Comparison of ENCODE assay signal across 8 cellular contexts in the genomic region with DNA sequence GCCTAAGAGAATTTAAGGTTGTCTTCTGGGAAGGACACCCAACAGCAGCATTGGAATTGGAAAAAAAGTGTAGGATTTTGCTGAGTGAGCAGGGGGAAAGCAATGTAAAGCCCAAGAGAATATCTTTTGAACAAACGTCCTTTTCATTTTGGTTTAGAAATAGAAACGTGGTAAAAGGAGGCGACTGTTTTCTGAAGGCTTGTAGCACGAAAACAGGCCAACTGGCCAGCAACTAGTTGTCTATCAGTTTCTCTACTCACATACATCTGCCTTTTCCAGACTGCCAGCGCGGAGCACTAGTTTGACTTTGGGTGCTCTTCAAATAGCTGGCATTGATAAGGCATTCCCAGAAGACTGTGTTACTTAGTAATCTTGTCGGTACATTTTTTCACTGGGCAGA. TPM values are rescaled to one million over a fixed set of nuclear protein-coding genes. Genes with fewer than 3 reads are reported as not detected.
A peak's percentile ranks its signal among the peaks of the same experiment; 100 is the strongest.
DNase-seq lines count a peak whose midpoint lies in the region; ATAC-seq and TF ChIP-seq lines count a peak whose summit lies in the region.

No MANE protein-coding gene starts in this region.

- 72% methylated on average over 7 of the region's 7 CpGs for WGBS in prostate gland

- no peak for DNase-seq in activated CD8-positive, alpha-beta memory T cell treated with anti-CD3 and anti-CD28 coated beads, Interleukin-2, amount 10 ng/mL, durations not matched to agents 7 days and 5 days
- DNase-seq in activated CD8-positive, alpha-beta memory T cell treated with anti-CD3 and anti-CD28 coated beads for 24 hours, result no peak
- DNase-seq in lower lobe of right lung (no peak), thoracic aorta (ENCODE audit: low spot score) (no peak), NCI-H2081 (lab: John Stamatoyannopoulos, UW) (no peak), prostate gland (ENCODE audit: low spot score) (no peak)

- H3K4me3 ChIP-seq in lower lobe of right lung, result peak overlapping the region; percentile 99
- H3K4me3 ChIP-seq in thoracic aorta, result peak overlapping the region; percentile 96
- no peak overlapping the region for H3K4me3 ChIP-seq in prostate gland

- H3K36me3 Mint-ChIP-seq in activated CD8-positive, alpha-beta memory T cell treated with anti-CD3 and anti-CD28 coated beads, Interleukin-2, amount 10 ng/mL, durations not matched to agents 7 days and 5 days, result peaks cover 21% of the 10 kb centered on the region
- H3K36me3 Mint-ChIP-seq in brain, result no peaks in the 10 kb centered on the region

- ATAC-seq in activated CD8-positive, alpha-beta memory T cell treated with anti-CD3 and anti-CD28 coated beads, Interleukin-2, amount 10 ng/mL, durations not matched to agents 7 days and 5 days, result no peak
- ATAC-seq in lower lobe of right lung (no peak), thoracic aorta (ENCODE audit: insufficient number of reproducible peaks, low FRiP score, low read depth) (no peak), GM19452 (IDR thresholded peaks at IDR 0.05; ENCODE audit: unreplicated experiment) (no peak)

- no peaks in the 10 kb centered on the region for H3K9me3 Mint-ChIP-seq in activated CD8-positive, alpha-beta memory T cell treated with anti-CD3 and anti-CD28 coated beads, Interleukin-2, amount 10 ng/mL, durations not matched to agents 7 days and 5 days (ENCODE audit: low read depth)
- no peaks in the 10 kb centered on the region for H3K9me3 Mint-ChIP-seq in brain

- H3K4me3 Mint-ChIP-seq in activated CD8-positive, alpha-beta memory T cell treated with anti-CD3 and anti-CD28 coated beads, Interleukin-2, amount 10 ng/mL, durations not matched to agents 7 days and 5 days, result peak overlapping the region; percentile 82
- H3K4me3 Mint-ChIP-seq in brain, result peak overlapping the region; percentile 89 to 98 (median 96)

- TF ChIP-seq CTCF in brain (conservative IDR thresholded peaks at IDR 0.05), result no peak
- no peak for TF ChIP-seq CTCF in lower lobe of right lung (IDR thresholded peaks at IDR 0.05)
- no peak for TF ChIP-seq CTCF in thoracic aorta (IDR thresholded peaks at IDR 0.05)
- TF ChIP-seq CTCF in prostate gland (IDR thresholded peaks at IDR 0.05), result no peak

- no peaks in the 10 kb centered on the region for H3K27me3 Mint-ChIP-seq in activated CD8-positive, alpha-beta memory T cell treated with anti-CD3 and anti-CD28 coated beads, Interleukin-2, amount 10 ng/mL, durations not matched to agents 7 days and 5 days
- peaks cover 13% of the 10 kb centered on the region for H3K27me3 Mint-ChIP-seq in brain

- peaks cover 71% of the 10 kb centered on the region for H3K4me1 Mint-ChIP-seq in activated CD8-positive, alpha-beta memory T cell treated with anti-CD3 and anti-CD28 coated beads, Interleukin-2, amount 10 ng/mL, durations not matched to agents 7 days and 5 days
- peaks cover 25% of the 10 kb centered on the region for H3K4me1 Mint-ChIP-seq in brain

- H3K27ac Mint-ChIP-seq in activated CD8-positive, alpha-beta memory T cell treated with anti-CD3 and anti-CD28 coated beads, Interleukin-2, amount 10 ng/mL, durations not matched to agents 7 days and 5 days, result peak overlapping the region; percentile 91
- H3K27ac Mint-ChIP-seq in brain, result peak overlapping the region in 4 of 5 experiments; percentile 19 to 93 (median 52)

- H3K27ac ChIP-seq in lower lobe of right lung (no peak overlapping the region), thoracic aorta (peak overlapping the region; percentile 75 to 92), prostate gland (no peak overlapping the region)

- no peak for TF ChIP-seq POLR2A in prostate gland (IDR thresholded peaks at IDR 0.05)

- CTCF ChIA-PET in activated CD8-positive, alpha-beta memory T cell treated with anti-CD3 and anti-CD28 coated beads, Interleukin-2, amount 10 ng/mL, durations not matched to agents 7 days and 5 days (lab: Charles Lee), result interaction anchor here (1.1 to 18.5 kb wide), 11 partner anchors 12 to 357 kb away, joined by 3 to 239 read pairs (median 4); no protein-coding TSS in a partner anchor

- no peaks in the 10 kb centered on the region for H3K27me3 ChIP-seq in lower lobe of right lung (ENCODE audit: low read depth)
- H3K27me3 ChIP-seq in thoracic aorta (replicated peaks; ENCODE audit: insufficient read depth), result no peaks in the 10 kb centered on the region
- no peaks in the 10 kb centered on the region for H3K27me3 ChIP-seq in prostate gland (replicated peaks; ENCODE audit: insufficient read depth)

- intact Hi-C loops in lower lobe of right lung (cut with DNase I) (no loop called here), prostate gland (cut with DNase I) (loop anchor here (2.0 kb wide), 1 partner anchor 131 kb away; no protein-coding TSS in a partner anchor)

- H3K9me3 ChIP-seq in lower lobe of right lung, result no peaks in the 10 kb centered on the region
- no peaks in the 10 kb centered on the region for H3K9me3 ChIP-seq in thoracic aorta
- H3K9me3 ChIP-seq in prostate gland, result no peaks in the 10 kb centered on the region

- H3K4me1 ChIP-seq in lower lobe of right lung (peaks cover 40% of the 10 kb centered on the region), thoracic aorta (ENCODE audit: control insufficient read depth in 1 of 2, low read depth in 2 of 2) (peaks cover 0 to 19% of the 10 kb centered on the region in 2 donors), prostate gland (replicated peaks) (no peaks in the 10 kb centered on the region)

- H3K36me3 ChIP-seq in lower lobe of right lung (no peaks in the 10 kb centered on the region), thoracic aorta (no peaks in the 10 kb centered on the region), prostate gland (no peaks in the 10 kb centered on the region)

RNA-seq across cellular contexts. Expression of a gene that starts 1.2 kb away (rescaled TPM):
- 10 to 100 TPM; 43.5 to 44.3 TPM for total RNA-seq in activated CD8-positive, alpha-beta memory T cell treated with anti-CD3 and anti-CD28 coated beads, Interleukin-2, amount 10 ng/mL, durations not matched to agents 7 days and 5 days
- polyA plus RNA-seq in brain (ENCODE audit: insufficient read depth, low read depth, low replicate concordance), result 3.7 TPM
- total RNA-seq in lower lobe of right lung, result 13.0 TPM
- 10 to 100 TPM; 11.6 to 15.2 TPM for total RNA-seq in thoracic aorta
- total RNA-seq in prostate gland, result 10 to 100 TPM in 1 of 2 donors, 1 to 10 TPM in 1; 2.0 to 12.4 TPM

Comparison
In these comparisons a context has a peak if more than half of its experiments do, and no peak if none do; other contexts are left out.
1. H3K27ac ChIP-seq: peak in thoracic aorta (2 of 2); none in lower lobe of right lung (single experiment) and prostate gland (0 of 2).
2. H3K4me3 ChIP-seq: peak in lower lobe of right lung (single experiment) and thoracic aorta (single experiment); none in prostate gland (0 of 2).